10 cellular contexts compared by ENCODE assay signal in genomic region chr11:67646535-67647336, GRCh38. TPM values are rescaled to one million over a fixed set of nuclear protein-coding genes. Genes with fewer than 3 reads are reported as not detected.
DNase-seq lines count a peak whose midpoint lies in the region; ATAC-seq and TF ChIP-seq lines count a peak whose summit lies in the region.
"Had no signal": no experiment of that assay in that cellular context is flagged by ENCODE, and none has a peak within 500 bp of the region (broad histone marks: within the 10 kb centered on the region; RNA-seq: fewer than 3 reads in every experiment).

No MANE protein-coding gene starts in this region.

- peaks cover 39 to 53% (median 49%) of the 10 kb centered on the region in 3 donors for H3K4me1 Mint-ChIP-seq in CD8-positive, alpha-beta memory T cell

- ATAC-seq in activated CD4-positive, CD25-positive, alpha-beta regulatory T cell treated with anti-CD3 and anti-CD28 coated beads, Interleukin-2, amount 50 U/mL, for 24 hours: peak; percentile 44 to 45
- ATAC-seq in HG03135 (IDR thresholded peaks at IDR 0.05; ENCODE audit: unreplicated experiment) (no peak), upper lobe of right lung (no peak)

- H3K4me3 Mint-ChIP-seq in CD8-positive, alpha-beta memory T cell: peak overlapping the region; percentile 36 to 80 (median 75)

- CTCF ChIA-PET in CD8-positive, alpha-beta memory T cell (lab: Charles Lee): interaction anchor here (1.0 to 9.3 kb wide), 5 partner anchors 9 to 67 kb away, joined by 3 to 80 read pairs (median 3); partner anchors contain the start of gene NUDT8

- no peak overlapping the region for H3K27ac ChIP-seq in CD8-positive, alpha-beta memory T cell (ENCODE audit: low read depth, low read length)
- H3K27ac ChIP-seq in upper lobe of right lung: no peak overlapping the region

- no peaks in the 10 kb centered on the region for H3K36me3 ChIP-seq in CD8-positive, alpha-beta memory T cell (ENCODE audit: insufficient read depth, low read length)
- no peaks in the 10 kb centered on the region for H3K36me3 ChIP-seq in H7 (replicated peaks; ENCODE audit: control insufficient read depth, insufficient read depth, low read length)
- no peaks in the 10 kb centered on the region for H3K36me3 ChIP-seq in upper lobe of right lung

- peak overlapping the region; percentile 26 for H3K4me3 ChIP-seq in CD8-positive, alpha-beta memory T cell (ENCODE audit: low read length)
- no peak overlapping the region for H3K4me3 ChIP-seq in H7 (ENCODE audit: insufficient read depth, low read depth, low read length)
- H3K4me3 ChIP-seq in upper lobe of right lung: no peak overlapping the region

- DNase-seq in CD8-positive, alpha-beta memory T cell: peak in 4 of 5 donors; percentile 25 to 60 (median 34)
- DNase-seq in H7 (peak; percentile 43), kidney tubule cell (ENCODE audit: low spot score) (peak; percentile 69), NCI-H510A treated with DMSO at 0.1 percent for 48 hours (lab: John Stamatoyannopoulos, UW) (no peak), A172 (ENCODE audit: low spot score) (no peak), upper lobe of right lung (no peak)
- DNase-seq: NCI-H226 had no signal

- H3K27me3 ChIP-seq in CD8-positive, alpha-beta memory T cell (ENCODE audit: insufficient read depth, low read length, poor library complexity, severe bottlenecking): no peaks in the 10 kb centered on the region
- H3K27me3 ChIP-seq in H7 (ENCODE audit: control insufficient read depth, insufficient read depth, low read length): no peaks in the 10 kb centered on the region; the same call in 1 of the 2 replicates
- peaks cover 4% of the 10 kb centered on the region for H3K27me3 ChIP-seq in upper lobe of right lung

- intact Hi-C loops in upper lobe of right lung (cut with DNase I): no loop called here

- peak overlapping the region in 7 of 8 donors; percentile 31 to 94 (median 58) for H3K27ac Mint-ChIP-seq in CD8-positive, alpha-beta memory T cell

- POLR2A ChIA-PET in CD8-positive, alpha-beta memory T cell (lab: Charles Lee): interaction anchor here (1.2 kb wide), 1 partner anchor 18 kb away, joined by 4 read pairs; no protein-coding TSS in a partner anchor

- peaks cover 44% of the 10 kb centered on the region for H3K4me1 ChIP-seq in CD8-positive, alpha-beta memory T cell (ENCODE audit: insufficient read depth, low read length)
- H3K4me1 ChIP-seq in upper lobe of right lung: no peaks in the 10 kb centered on the region

- no peaks in the 10 kb centered on the region for H3K9me3 ChIP-seq in CD8-positive, alpha-beta memory T cell (ENCODE audit: low read length)
- no peaks in the 10 kb centered on the region for H3K9me3 ChIP-seq in upper lobe of right lung

- H3K27me3 Mint-ChIP-seq in CD8-positive, alpha-beta memory T cell: no peaks in the 10 kb centered on the region

- no peaks in the 10 kb centered on the region for H3K9me3 Mint-ChIP-seq in CD8-positive, alpha-beta memory T cell

- H3K36me3 Mint-ChIP-seq in CD8-positive, alpha-beta memory T cell: peaks cover 0 to 4% (median 0%) of the 10 kb centered on the region in 3 donors

- no peak for TF ChIP-seq CTCF in upper lobe of right lung (IDR thresholded peaks at IDR 0.05)

RNA-seq across cellular contexts. Expression of gene ACY3, which starts 3.8 kb away (rescaled TPM):
- total RNA-seq in CD8-positive, alpha-beta memory T cell: under 1 TPM; 0.49 to 0.55 TPM
- 0.38 TPM for polyA plus RNA-seq in CD8-positive, alpha-beta memory T cell
- total RNA-seq in H7 (2014; rRNA removed; shearing (Covaris generic)): not detected in 2 replicates
- total RNA-seq in A172 (2014; rRNA removed; shearing (Covaris generic)): 0.41 and 0.89 TPM in 2 replicates
- total RNA-seq in upper lobe of right lung: 0.32 TPM

RNA-seq across cellular contexts. Expression of gene TBX10, which starts 7.2 kb away (rescaled TPM):
- total RNA-seq in CD8-positive, alpha-beta memory T cell: not detected
- not detected for polyA plus RNA-seq in CD8-positive, alpha-beta memory T cell
- 0.07 TPM in 1 of 2 replicates, not detected in the other for total RNA-seq in H7 (2014; rRNA removed; shearing (Covaris generic))
- not detected in 2 replicates for total RNA-seq in A172 (2014; rRNA removed; shearing (Covaris generic))
- not detected for total RNA-seq in upper lobe of right lung
- polyA plus RNA-seq: esophagus had no signal

RNA-seq across cellular contexts. Expression of gene NUDT8, which starts 17.0 kb away (rescaled TPM):
- 10 to 100 TPM; 26.2 to 27.9 TPM for total RNA-seq in CD8-positive, alpha-beta memory T cell
- polyA plus RNA-seq in CD8-positive, alpha-beta memory T cell: 3.5 TPM
- total RNA-seq in H7 (2014; rRNA removed; shearing (Covaris generic)): 8.1 and 8.7 TPM in 2 replicates
- total RNA-seq in A172 (2014; rRNA removed; shearing (Covaris generic)): 5.3 and 11.9 TPM in 2 replicates
- 12.2 TPM for total RNA-seq in upper lobe of right lung

RNA-seq across cellular contexts. Expression of gene ALDH3B2, which starts 27.7 kb away (rescaled TPM):
- total RNA-seq in CD8-positive, alpha-beta memory T cell: not detected
- polyA plus RNA-seq in CD8-positive, alpha-beta memory T cell: not detected
- not detected in 2 replicates for total RNA-seq in H7 (2014; rRNA removed; shearing (Covaris generic))
- total RNA-seq in A172 (2014; rRNA removed; shearing (Covaris generic)): not detected in 2 replicates
- 1.3 TPM for total RNA-seq in upper lobe of right lung

RNA-seq across cellular contexts. Expression of gene NDUFV1, which starts 40.0 kb away (rescaled TPM):
- 100 to 1,000 TPM; 321 to 326 TPM for total RNA-seq in CD8-positive, alpha-beta memory T cell
- 140 TPM for polyA plus RNA-seq in CD8-positive, alpha-beta memory T cell
- 302 and 350 TPM in 2 replicates for total RNA-seq in H7 (2014; rRNA removed; shearing (Covaris generic))
- 171 and 199 TPM in 2 replicates for total RNA-seq in A172 (2014; rRNA removed; shearing (Covaris generic))
- 141 TPM for total RNA-seq in upper lobe of right lung

Comparison
In these comparisons a context has a peak if more than half of its experiments do, and no peak if none do; other contexts are left out.
1. DNase-seq: peak in CD8-positive, alpha-beta memory T cell (4 of 5), H7 (single experiment) and kidney tubule cell (single experiment); none in NCI-H510A treated with DMSO at 0.1 percent for 48 hours (single experiment), A172 (single experiment) and upper lobe of right lung (single experiment).
2. ATAC-seq: peak in activated CD4-positive, CD25-positive, alpha-beta regulatory T cell treated with anti-CD3 and anti-CD28 coated beads, Interleukin-2, amount 50 U/mL, for 24 hours (2 of 2); none in HG03135 (single experiment) and upper lobe of right lung (single experiment).